25 cellular contexts compared by ENCODE assay signal in the genomic region with DNA sequence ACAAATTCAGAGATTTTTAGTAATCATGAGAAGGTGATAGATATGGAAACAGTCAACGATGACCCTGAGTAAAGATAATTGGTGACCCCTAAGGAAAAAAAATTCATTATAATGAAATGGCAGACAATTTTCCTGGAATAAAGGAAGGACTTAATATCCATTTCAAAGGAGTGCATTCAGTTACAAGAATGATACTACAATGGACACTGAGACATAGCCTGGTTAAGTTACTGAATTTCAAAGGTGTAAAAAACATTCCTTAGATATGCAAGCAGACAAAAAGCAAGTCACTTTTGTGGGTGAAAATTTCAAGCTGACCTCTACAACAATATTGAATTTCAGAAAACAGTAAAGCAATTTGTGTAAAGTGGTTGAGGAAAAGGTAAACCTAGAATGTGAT.
DNase-seq lines count a peak whose midpoint lies in the region; ATAC-seq and TF ChIP-seq lines count a peak whose summit lies in the region.
"Had no signal": no experiment of that assay in that cellular context is flagged by ENCODE, and none has a peak within 500 bp of the region (broad histone marks: within the 10 kb centered on the region; RNA-seq: fewer than 3 reads in every experiment).

No MANE protein-coding gene starts in this region.

- no peak for DNase-seq in WTC11 (ENCODE audit: low spot score)
- no peak for DNase-seq in activated T-cell treated with anti-CD3 and anti-CD28 coated beads for 4 hours
- DNase-seq: 8988T; ACHN; AML-193; BE2C; C1 segment of cervical spinal cord; Caco-2; Calu3; CD4-positive, alpha-beta memory T cell; CD4-positive, alpha-beta T cell; CD4-positive, CD25-positive, alpha-beta regulatory T cell; CD8-positive, alpha-beta memory T cell; CD8-positive, alpha-beta T cell; COR-L47; DMS 273 treated with DMSO at 0.1 percent for 48 hours; DMS153; DMS53; DMS79; DMS79 treated with DMSO at 0.1 percent for 48 hours; DND-41; EL had no signal

- peaks cover 12% of the 10 kb centered on the region for H3K4me1 Mint-ChIP-seq in WTC11
- H3K4me1 Mint-ChIP-seq: B cell; CD14-positive monocyte; CD4-positive, alpha-beta memory T cell; CD4-positive, CD25-positive, alpha-beta regulatory T cell; CD8-positive, alpha-beta memory T cell had no signal

- peak overlapping the region; percentile 11; the same call in 1 of the 2 replicates for H3K27ac Mint-ChIP-seq in WTC11
- H3K27ac Mint-ChIP-seq: B cell; CD14-positive monocyte; CD4-positive, alpha-beta memory T cell; CD4-positive, alpha-beta T cell; CD4-positive, CD25-positive, alpha-beta regulatory T cell; CD8-positive, alpha-beta memory T cell; CD8-positive, alpha-beta T cell had no signal

- peaks cover under 1% of the 10 kb centered on the region; the same call in 1 of the 2 replicates for H3K9me3 Mint-ChIP-seq in WTC11
- H3K9me3 Mint-ChIP-seq: CD4-positive, alpha-beta T cell had no signal

- no peaks in the 10 kb centered on the region for H3K27me3 Mint-ChIP-seq in WTC11 (ENCODE audit: low read depth)
- H3K27me3 Mint-ChIP-seq: B cell; CD4-positive, alpha-beta memory T cell; CD4-positive, alpha-beta T cell; CD4-positive, CD25-positive, alpha-beta regulatory T cell; CD8-positive, alpha-beta memory T cell had no signal

- CTCF ChIA-PET in WTC11 (lab: Charles Lee): interaction anchor here (0.6 kb wide), 1 partner anchor 947 kb away, joined by 3 read pairs; no protein-coding TSS in a partner anchor

- H3K36me3 Mint-ChIP-seq in WTC11: no peaks in the 10 kb centered on the region
- H3K36me3 Mint-ChIP-seq: CD14-positive monocyte; CD4-positive, alpha-beta memory T cell; CD4-positive, CD25-positive, alpha-beta regulatory T cell; CD8-positive, alpha-beta memory T cell; CD8-positive, alpha-beta T cell had no signal

- POLR2A ChIA-PET in WTC11 (lab: Charles Lee): no interaction called here

- H3K4me3 Mint-ChIP-seq in WTC11: no peak overlapping the region
- H3K4me3 Mint-ChIP-seq: B cell; CD14-positive monocyte; CD4-positive, alpha-beta memory T cell; CD4-positive, alpha-beta T cell; CD4-positive, CD25-positive, alpha-beta regulatory T cell; CD8-positive, alpha-beta memory T cell; CD8-positive, alpha-beta T cell had no signal

- ATAC-seq in WTC11: no peak
- ATAC-seq: A549; CD8-positive, alpha-beta T cell had no signal

- no peak for TF ChIP-seq CTCF in WTC11 (IDR thresholded peaks at IDR 0.05)

TF ChIP-seq in WTC11, 78 proteins besides CTCF, POLR2A, EP300 and RAD21:
- no peak for TF ChIP-seq ZNF219 (CRISPR knock-in tag; IDR thresholded peaks at IDR 0.05; ENCODE audit: borderline replicate concordance)
- no peak for TF ChIP-seq SOX15 (CRISPR knock-in tag; IDR thresholded peaks at IDR 0.05)
- TF ChIP-seq, protein P1, sequence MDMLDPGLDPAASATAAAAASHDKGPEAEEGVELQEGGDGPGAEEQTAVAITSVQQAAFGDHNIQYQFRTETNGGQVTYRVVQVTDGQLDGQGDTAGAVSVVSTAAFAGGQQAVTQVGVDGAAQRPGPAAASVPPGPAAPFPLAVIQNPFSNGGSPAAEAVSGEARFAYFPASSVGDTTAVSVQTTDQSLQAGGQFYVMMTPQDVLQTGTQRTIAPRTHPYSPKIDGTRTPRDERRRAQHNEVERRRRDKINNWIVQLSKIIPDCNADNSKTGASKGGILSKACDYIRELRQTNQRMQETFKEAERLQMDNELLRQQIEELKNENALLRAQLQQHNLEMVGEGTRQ (CRISPR knock-in tag; IDR thresholded peaks at IDR 0.05): no peak
- TF ChIP-seq TEAD1 (CRISPR knock-in tag; IDR thresholded peaks at IDR 0.05): no peak
- TF ChIP-seq, protein P2, sequence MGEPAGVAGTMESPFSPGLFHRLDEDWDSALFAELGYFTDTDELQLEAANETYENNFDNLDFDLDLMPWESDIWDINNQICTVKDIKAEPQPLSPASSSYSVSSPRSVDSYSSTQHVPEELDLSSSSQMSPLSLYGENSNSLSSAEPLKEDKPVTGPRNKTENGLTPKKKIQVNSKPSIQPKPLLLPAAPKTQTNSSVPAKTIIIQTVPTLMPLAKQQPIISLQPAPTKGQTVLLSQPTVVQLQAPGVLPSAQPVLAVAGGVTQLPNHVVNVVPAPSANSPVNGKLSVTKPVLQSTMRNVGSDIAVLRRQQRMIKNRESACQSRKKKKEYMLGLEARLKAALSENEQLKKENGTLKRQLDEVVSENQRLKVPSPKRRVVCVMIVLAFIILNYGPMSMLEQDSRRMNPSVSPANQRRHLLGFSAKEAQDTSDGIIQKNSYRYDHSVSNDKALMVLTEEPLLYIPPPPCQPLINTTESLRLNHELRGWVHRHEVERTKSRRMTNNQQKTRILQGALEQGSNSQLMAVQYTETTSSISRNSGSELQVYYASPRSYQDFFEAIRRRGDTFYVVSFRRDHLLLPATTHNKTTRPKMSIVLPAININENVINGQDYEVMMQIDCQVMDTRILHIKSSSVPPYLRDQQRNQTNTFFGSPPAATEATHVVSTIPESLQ (CRISPR knock-in tag; IDR thresholded peaks at IDR 0.05): no peak
- no peak for TF ChIP-seq FOXK1 (CRISPR knock-in tag; IDR thresholded peaks at IDR 0.05)
- no peak for TF ChIP-seq GABPB1 (CRISPR knock-in tag; IDR thresholded peaks at IDR 0.05)
- TF ChIP-seq NR2C2 (CRISPR knock-in tag; IDR thresholded peaks at IDR 0.05): no peak
